ENCODE assay signal across 12 cellular contexts in genomic region chr1:23951646-23952095, GRCh38. TPM values are rescaled to one million over a fixed set of nuclear protein-coding genes. Genes with fewer than 3 reads are reported as not detected.
DNase-seq lines count a peak whose midpoint lies in the region; ATAC-seq and TF ChIP-seq lines count a peak whose summit lies in the region.
"Had no signal": no experiment of that assay in that cellular context is flagged by ENCODE, and none has a peak within 500 bp of the region (broad histone marks: within the 10 kb centered on the region; RNA-seq: fewer than 3 reads in every experiment).

No MANE protein-coding gene starts in this region.

- H3K4me2 ChIP-seq in BLaER1 = no peak overlapping the region

- POLR2A ChIA-PET in naive thymus-derived CD4-positive, alpha-beta T cell (lab: Charles Lee) = no interaction called here

- no peaks in the 10 kb centered on the region for H4K20me1 ChIP-seq in BLaER1

- H3K4me3 Mint-ChIP-seq in nephron progenitor cell = no peak overlapping the region
- H3K4me3 Mint-ChIP-seq in naive thymus-derived CD4-positive, alpha-beta T cell = no peak overlapping the region
- H3K4me3 Mint-ChIP-seq: activated T-cell treated with anti-CD3 and anti-CD28 coated beads, Interleukin-2, amount 50 U/mL, for 4 hours had no signal

- peak overlapping the region; percentile 29 for H3K27ac Mint-ChIP-seq in nephron progenitor cell
- no peak overlapping the region for H3K27ac Mint-ChIP-seq in naive thymus-derived CD4-positive, alpha-beta T cell

- CTCF ChIA-PET in naive thymus-derived CD4-positive, alpha-beta T cell (lab: Charles Lee) = interaction anchor here (0.6 kb wide), 1 partner anchor 442 kb away, joined by 3 read pairs; no protein-coding TSS in a partner anchor

- peaks cover 28% of the 10 kb centered on the region for H3K4me1 Mint-ChIP-seq in nephron progenitor cell
- H3K4me1 Mint-ChIP-seq in naive thymus-derived CD4-positive, alpha-beta T cell = peaks cover 8 to 25% (median 18%) of the 10 kb centered on the region in 7 donors

- intact Hi-C loops in naive thymus-derived CD4-positive, alpha-beta T cell (cut with micrococcal nuclease) = loop anchor here (10.0 kb wide), 4 partner anchors 463 to 1283 kb away; partner anchors contain the start of genes CLIC4 (in 1 of the 2), NIPAL3 (in 1 of the 2), RCAN3 (in 1 of the 2) and STPG1 (in 1 of the 2)

- H3K27me3 Mint-ChIP-seq in nephron progenitor cell (ENCODE audit: low read depth, poor library complexity) = peaks cover 7% of the 10 kb centered on the region
- peaks cover 0 to 6% (median 0%) of the 10 kb centered on the region in 5 donors for H3K27me3 Mint-ChIP-seq in naive thymus-derived CD4-positive, alpha-beta T cell

- H3K27me3 ChIP-seq in BLaER1 (no peaks in the 10 kb centered on the region), H7 (ENCODE audit: control insufficient read depth, insufficient read depth, low read length) (no peaks in the 10 kb centered on the region)
- H3K27me3 ChIP-seq in naive thymus-derived CD4-positive, alpha-beta T cell (ENCODE audit: control insufficient read depth in 2 of 2, insufficient read depth in 2 of 2, low read length in 2 of 2) = no peaks in the 10 kb centered on the region

- H3K36me3 Mint-ChIP-seq in nephron progenitor cell (ENCODE audit: low read depth) = no peaks in the 10 kb centered on the region
- H3K36me3 Mint-ChIP-seq in naive thymus-derived CD4-positive, alpha-beta T cell = peaks cover 0 to 3% (median 0%) of the 10 kb centered on the region in 5 donors

- H3K4me1 ChIP-seq in BLaER1 = peaks cover 34% of the 10 kb centered on the region
- H3K4me1 ChIP-seq in naive thymus-derived CD4-positive, alpha-beta T cell (ENCODE audit: control insufficient read depth in 2 of 2, insufficient read depth in 2 of 2, low read length in 2 of 2) = peaks cover 0 to 14% of the 10 kb centered on the region in 2 donors

- no peak for ATAC-seq in naive thymus-derived CD4-positive, alpha-beta T cell
- ATAC-seq: activated T-cell treated with anti-CD3 and anti-CD28 coated beads, Interleukin-2, amount 50 U/mL, for 4 hours had no signal

- H3K4me3 ChIP-seq in BLaER1 = no peak overlapping the region
- H3K4me3 ChIP-seq in H7 (ENCODE audit: insufficient read depth, low read depth, low read length) = no peak overlapping the region
- H3K4me3 ChIP-seq in naive thymus-derived CD4-positive, alpha-beta T cell (ENCODE audit: low read length) = no peak overlapping the region
- H3K4me3 ChIP-seq: SK-N-MC had no signal

- H3K27ac ChIP-seq in BLaER1 = 0 out of 2 replicates have a peak overlapping the region, but pooled peaks have one; percentile 0
- no peak overlapping the region for H3K27ac ChIP-seq in naive thymus-derived CD4-positive, alpha-beta T cell (ENCODE audit: low read depth, low read length)
- H3K27ac ChIP-seq: SK-N-MC had no signal

- peaks cover 6% of the 10 kb centered on the region for H3K9me3 ChIP-seq in BLaER1
- H3K9me3 ChIP-seq in naive thymus-derived CD4-positive, alpha-beta T cell (ENCODE audit: control insufficient read depth in 2 of 3, low read length in 3 of 3) = no peaks in the 10 kb centered on the region

- H3K9ac ChIP-seq in BLaER1 = no peak overlapping the region

- peaks cover 16% of the 10 kb centered on the region for H3K9me3 Mint-ChIP-seq in nephron progenitor cell
- H3K9me3 Mint-ChIP-seq in naive thymus-derived CD4-positive, alpha-beta T cell = peaks cover 0 to 11% (median 6%) of the 10 kb centered on the region in 11 donors

- H3K36me3 ChIP-seq in BLaER1 = no peaks in the 10 kb centered on the region
- H3K36me3 ChIP-seq in H7 (replicated peaks; ENCODE audit: control insufficient read depth, insufficient read depth, low read length) = no peaks in the 10 kb centered on the region
- no peaks in the 10 kb centered on the region for H3K36me3 ChIP-seq in naive thymus-derived CD4-positive, alpha-beta T cell (ENCODE audit: control insufficient read depth in 2 of 3, insufficient read depth in 3 of 3, low read length in 3 of 3)

- no peak for TF ChIP-seq CTCF in nephron progenitor cell (IDR thresholded peaks at IDR 0.05)

- DNase-seq in LHCN-M2 (ENCODE audit: low read depth) = peak; percentile 79
- DNase-seq in dermis microvascular lymphatic vessel endothelial cell (ENCODE audit: low read depth in 2 of 2) = peak; percentile 81 to 86
- DNase-seq in nephron progenitor cell = no peak
- no peak for DNase-seq in effector CD8-positive, alpha-beta T cell (lab: John Stamatoyannopoulos, UW)
- no peak for DNase-seq in H7
- no peak for DNase-seq in stimulated activated CD4-positive, alpha-beta T cell treated with anti-CD3 and anti-CD28 coated beads, Interleukin-1b, Interleukin-23, amount 100 ng/mL, for 48 hours
- DNase-seq in naive thymus-derived CD4-positive, alpha-beta T cell = no peak
- DNase-seq: activated T-cell treated with anti-CD3 and anti-CD28 coated beads, Interleukin-2, amount 50 U/mL, for 4 hours; DMS79 treated with DMSO at 0.1 percent for 48 hours; NCI-H1092 had no signal

RNA-seq across cellular contexts. Expression of gene PNRC2, which starts 8.0 kb away (rescaled TPM):
- total RNA-seq in LHCN-M2 (2014; rRNA removed) (71.4 and 88.2 TPM in 2 replicates), dermis microvascular lymphatic vessel endothelial cell (71.6 and 74.2 TPM in 2 replicates)
- 27.5 TPM for polyA plus RNA-seq in LHCN-M2 (2012)
- 144 and 147 TPM in 2 replicates for total RNA-seq in H7 (2014; rRNA removed; shearing (Covaris generic))
- total RNA-seq in naive thymus-derived CD4-positive, alpha-beta T cell = 100 to 1,000 TPM; 139 to 180 (median 161) TPM
- 100 to 1,000 TPM; 142 to 151 TPM for polyA plus RNA-seq in naive thymus-derived CD4-positive, alpha-beta T cell

RNA-seq across cellular contexts. Expression of gene SRSF10, which starts 28.5 kb away (rescaled TPM):
- total RNA-seq in LHCN-M2 (2014; rRNA removed) = 116 and 125 TPM in 2 replicates
- 45.2 TPM for polyA plus RNA-seq in LHCN-M2 (2012)
- total RNA-seq in dermis microvascular lymphatic vessel endothelial cell = 59.6 and 67.9 TPM in 2 replicates
- total RNA-seq in H7 (2014; rRNA removed; shearing (Covaris generic)) = 82.8 and 122 TPM in 2 replicates
- total RNA-seq in naive thymus-derived CD4-positive, alpha-beta T cell = 100 to 1,000 TPM; 170 to 252 (median 193) TPM
- polyA plus RNA-seq in naive thymus-derived CD4-positive, alpha-beta T cell = 100 to 1,000 TPM; 108 to 132 TPM

RNA-seq across cellular contexts. Expression of gene CNR2, which starts 38.5 kb away (rescaled TPM):
- total RNA-seq in LHCN-M2 (2014; rRNA removed) (under 0.01 TPM in 1 of 2 replicates, not detected in the other), dermis microvascular lymphatic vessel endothelial cell (not detected in 2 replicates)
- polyA plus RNA-seq in LHCN-M2 (2012) = not detected
- total RNA-seq in H7 (2014; rRNA removed; shearing (Covaris generic)) = not detected in 2 replicates
- total RNA-seq in naive thymus-derived CD4-positive, alpha-beta T cell = 1 to 10 TPM in 1 of 5 experiments, under 1 TPM in 4; 0.05 to 2.8 (median 0.24) TPM
- under 1 TPM in 1 of 2 donors, not detected in 1; 0.17 TPM for polyA plus RNA-seq in naive thymus-derived CD4-positive, alpha-beta T cell

Comparison
In these comparisons a context has a peak if more than half of its experiments do, and no peak if none do; other contexts are left out.
1. DNase-seq: peak in LHCN-M2 (single experiment) and dermis microvascular lymphatic vessel endothelial cell (2 of 2); none in nephron progenitor cell (single experiment), effector CD8-positive, alpha-beta T cell (single experiment), H7 (single experiment), stimulated activated CD4-positive, alpha-beta T cell treated with anti-CD3 and anti-CD28 coated beads, Interleukin-1b, Interleukin-23, amount 100 ng/mL, for 48 hours (single experiment) and naive thymus-derived CD4-positive, alpha-beta T cell (0 of 9).